In the genomic region with DNA sequence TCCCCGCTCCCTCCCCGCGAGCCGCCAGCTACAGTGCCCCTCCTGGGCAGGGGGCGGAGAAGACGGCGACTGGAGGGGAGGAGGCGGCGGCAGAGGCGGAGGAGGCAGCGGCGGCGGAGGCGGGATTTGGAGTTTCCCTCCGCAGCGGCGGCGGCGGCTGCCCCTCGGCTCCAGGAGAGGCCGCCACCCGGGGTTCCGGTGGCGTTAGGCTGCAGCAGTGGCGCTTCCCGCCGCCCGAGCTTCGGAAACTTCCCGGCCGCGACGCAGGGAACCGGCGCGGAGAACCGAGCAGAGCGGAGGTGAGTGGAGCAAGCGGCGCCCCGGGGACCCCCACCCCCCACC, we compare ENCODE assay signal across 1 cellular context.
A peak's percentile ranks its signal among the peaks of the same experiment; 100 is the strongest.
TF ChIP-seq lines count a peak whose summit lies in the region.

No MANE protein-coding gene starts in this region.

TF ChIP-seq in H1, 55 proteins besides CTCF, POLR2A, EP300 and RAD21:
- TF ChIP-seq KDM4A (IDR thresholded peaks at IDR 0.05; ENCODE audit: low read depth, low read length, severe bottlenecking) = peak; percentile 18
- TF ChIP-seq, protein P1, sequence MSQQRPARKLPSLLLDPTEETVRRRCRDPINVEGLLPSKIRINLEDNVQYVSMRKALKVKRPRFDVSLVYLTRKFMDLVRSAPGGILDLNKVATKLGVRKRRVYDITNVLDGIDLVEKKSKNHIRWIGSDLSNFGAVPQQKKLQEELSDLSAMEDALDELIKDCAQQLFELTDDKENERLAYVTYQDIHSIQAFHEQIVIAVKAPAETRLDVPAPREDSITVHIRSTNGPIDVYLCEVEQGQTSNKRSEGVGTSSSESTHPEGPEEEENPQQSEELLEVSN (IDR thresholded peaks at IDR 0.05) = no peak
TF ChIP-seq in H1: peak in this region for 1.
